ENCODE assay signal across 12 cellular contexts in genomic region chrX:135081695-135082094, GRCh38. TPM values are rescaled to one million over a fixed set of nuclear protein-coding genes. Genes with fewer than 3 reads are reported as not detected.
"Had no signal": no experiment of that assay in that cellular context is flagged by ENCODE, and none has a peak within 500 bp of the region (broad histone marks: within the 10 kb centered on the region; RNA-seq: fewer than 3 reads in every experiment).

No MANE protein-coding gene starts in this region.

- H3K9ac ChIP-seq: GM23248 had no signal

- H3K4me3 ChIP-seq: GM23248, HAP-1, K562 had no signal

- H3K27ac ChIP-seq: GM23248, HL-60 had no signal

- DNase-seq: GM23248, GOT3, H7, HFFc6, IMR-90, KG1 had no signal

- H2AFZ ChIP-seq: GM23248 had no signal

- ATAC-seq: HCT116, K562 had no signal

- H3K36me3 ChIP-seq: HAP-1 had no signal

- FAIRE-seq: K562 had no signal

- H3K9me3 ChIP-seq: HAP-1 had no signal

RNA-seq across cellular contexts. Expression of gene SMIM10L2B, which starts 16.8 kb away (rescaled TPM):
- total RNA-seq: GM23248 had no signal

RNA-seq across cellular contexts. Expression of gene ETDB, which starts 38.6 kb away (rescaled TPM):
- total RNA-seq: GM23248, H4, H7, HFFc6, HT1080, IMR-90, K562 had no signal
- polyA plus RNA-seq: GM23248, IMR-90, K562 had no signal

RNA-seq across cellular contexts. Expression of gene RTL8B, which starts 59.4 kb away (rescaled TPM):
- total RNA-seq: HT1080 had no signal
